In genomic region chr10:122725768-122726167, GRCh38 we compare ENCODE assay signal across 30 cellular contexts. TPM values are rescaled to one million over a fixed set of nuclear protein-coding genes. Genes with fewer than 3 reads are reported as not detected.
DNase-seq lines count a peak whose midpoint lies in the region; ATAC-seq and TF ChIP-seq lines count a peak whose summit lies in the region.
"Had no signal": no experiment of that assay in that cellular context is flagged by ENCODE, and none has a peak within 500 bp of the region (broad histone marks: within the 10 kb centered on the region; RNA-seq: fewer than 3 reads in every experiment).

No MANE protein-coding gene starts in this region.

- POLR2A ChIA-PET in HEK293 (lab: Yijun Ruan, JAX) = no interaction called here

- intact Hi-C loops in mammary epithelial cell (cut with micrococcal nuclease) = no loop called here
- intact Hi-C loops in gastrocnemius medialis (cut with DNase I; ENCODE audit: low total_unique reads) = no loop called here

- dilution Hi-C loops in mammary epithelial cell (cut with HindIII; ENCODE audit: low sequenced_read_pairs) = no loop called here

- WGBS in mammary epithelial cell (ENCODE audit: low coverage, missing lambda C conversion rate) = 65% methylated on average over 5 of the region's 5 CpGs

- H4K20me1 ChIP-seq in DND-41 (ENCODE audit: insufficient read depth, low read length) = no peaks in the 10 kb centered on the region
- H4K20me1 ChIP-seq in mammary epithelial cell (ENCODE audit: insufficient read depth, low read length) = no peaks in the 10 kb centered on the region
- H4K20me1 ChIP-seq: BLaER1 had no signal

- no TSS peak for BruUV-seq in mammary epithelial cell (replicated peaks; lab: Mats Ljungman, UMichigan)

- H3K4me1 ChIP-seq in DND-41 (ENCODE audit: insufficient read depth, low read length) (no peaks in the 10 kb centered on the region), HEK293 (ENCODE audit: control insufficient read depth, insufficient read depth, low read length) (no peaks in the 10 kb centered on the region), mammary epithelial cell (ENCODE audit: insufficient read depth, low read length) (no peaks in the 10 kb centered on the region), gastrocnemius medialis (no peaks in the 10 kb centered on the region)
- H3K4me1 ChIP-seq: tibial artery had no signal

- in situ Hi-C loops in mammary epithelial cell (cut with MboI; ENCODE audit: low sequenced_read_pairs in 2 of 2) (no loop called here), gastrocnemius medialis (cut with MboI; ENCODE audit: low sequenced_read_pairs in 4 of 4) (no loop called here)

- no peak overlapping the region for H3K4me3 ChIP-seq in DND-41 (ENCODE audit: low read depth in 1 of 2, low read length in 2 of 2)
- H3K4me3 ChIP-seq in HEK293 (ENCODE audit: low read depth, low read length) = no peak overlapping the region
- H3K4me3 ChIP-seq in mammary epithelial cell (replicated peaks in 1 of 3; ENCODE audit: insufficient read depth in 1 of 3, low read depth in 2 of 3, low read length in 3 of 3) = no peak overlapping the region
- no peak overlapping the region for H3K4me3 ChIP-seq in gastrocnemius medialis
- H3K4me3 ChIP-seq: BLaER1, body of pancreas, GM12878, pancreas, smooth muscle cell, tibial artery had no signal

- H3K36me3 ChIP-seq in DND-41 (ENCODE audit: insufficient read depth, low read length) (no peaks in the 10 kb centered on the region), HEK293 (ENCODE audit: control insufficient read depth in 2 of 2, insufficient read depth in 1 of 2, low read length in 2 of 2) (no peaks in the 10 kb centered on the region), mammary epithelial cell (ENCODE audit: insufficient read depth, low read length) (no peaks in the 10 kb centered on the region), gastrocnemius medialis (no peaks in the 10 kb centered on the region)
- H3K36me3 ChIP-seq: BLaER1, pancreas, tibial artery had no signal

- no peak overlapping the region for H3K9ac ChIP-seq in DND-41 (ENCODE audit: low read depth, low read length)
- no peak overlapping the region for H3K9ac ChIP-seq in mammary epithelial cell (ENCODE audit: insufficient read depth, low read length)
- H3K9ac ChIP-seq: BLaER1 had no signal

- H3K27ac ChIP-seq in DND-41 (ENCODE audit: low read length) = no peak overlapping the region
- H3K27ac ChIP-seq in HEK293 (ENCODE audit: extremely low read depth, low read depth, low read length) = no peak overlapping the region
- H3K27ac ChIP-seq in mammary epithelial cell (ENCODE audit: insufficient read depth, low read depth, low read length) = no peak overlapping the region
- H3K27ac ChIP-seq in gastrocnemius medialis = no peak overlapping the region
- H3K27ac ChIP-seq: BLaER1, body of pancreas, pancreas, tibial artery had no signal

- H3K4me2 ChIP-seq in DND-41 (ENCODE audit: insufficient read depth, low read length) (no peak overlapping the region), mammary epithelial cell (ENCODE audit: insufficient read depth, low read depth, low read length) (no peak overlapping the region)
- H3K4me2 ChIP-seq: BLaER1, smooth muscle cell had no signal

- TF ChIP-seq CTCF in DND-41 (IDR thresholded peaks at IDR 0.05; ENCODE audit: borderline replicate concordance, extremely low read depth, low read length, poor library complexity, severe bottlenecking) (peak; percentile 17), HEK293 (tag by site-specific recombination; IDR thresholded peaks at IDR 0.05) (0 out of 2 replicates have a peak, but pooled peaks have one; percentile 26), mammary epithelial cell (conservative IDR thresholded peaks at IDR 0.05 in 1 of 2, IDR thresholded peaks at IDR 0.05 in 1 of 2; ENCODE audit: extremely low read depth in 1 of 2, insufficient read depth in 1 of 2, low read depth in 1 of 2, low read length in 2 of 2) (peak; percentile 20 to 22), gastrocnemius medialis (IDR thresholded peaks at IDR 0.05 in 4 of 5, conservative IDR thresholded peaks at IDR 0.05 in 1 of 5) (no peak)

- H3K79me2 ChIP-seq in DND-41 (ENCODE audit: insufficient read depth, low read length) (no peaks in the 10 kb centered on the region), mammary epithelial cell (ENCODE audit: insufficient read depth, low read length) (no peaks in the 10 kb centered on the region)

- ATAC-seq in DND-41 (ENCODE audit: insufficient read depth, low read depth) (no peak), gastrocnemius medialis (no peak), HG03432 (IDR thresholded peaks at IDR 0.05; ENCODE audit: unreplicated experiment) (no peak)
- ATAC-seq: body of pancreas, GM12878, pancreas, SK-N-SH treated with all-trans-retinoic acid at 6 μM for 48 hours, T-helper 17 cell had no signal

- no peak for TF ChIP-seq POLR2A in gastrocnemius medialis (IDR thresholded peaks at IDR 0.05)

- H3K27me3 ChIP-seq in DND-41 (ENCODE audit: insufficient read depth, low read length, poor library complexity) (peaks cover 1% of the 10 kb centered on the region), mammary epithelial cell (ENCODE audit: insufficient read depth, low read length) (peaks cover 7% of the 10 kb centered on the region), gastrocnemius medialis (peaks cover 0 to 5% (median 0%) of the 10 kb centered on the region in 3 donors)
- H3K27me3 ChIP-seq: BLaER1, body of pancreas, pancreas had no signal

- H2AFZ ChIP-seq in DND-41 (ENCODE audit: low read depth, low read length) (no peak overlapping the region), mammary epithelial cell (ENCODE audit: low read depth, low read length) (no peak overlapping the region)

- no peak for DNase-seq in DND-41
- DNase-seq in mammary epithelial cell = no peak
- DNase-seq in iPS-NIHi7 (ENCODE audit: extremely low spot score) = peak; percentile 52
- DNase-seq in activated T-cell treated with anti-CD3 and anti-CD28 coated beads, Interleukin-2, amount 50 U/mL, for 1 hour = no peak
- DNase-seq in gastrocnemius medialis = no peak
- DNase-seq: activated CD4-positive, alpha-beta T cell treated with anti-CD3 and anti-CD28 coated beads, Interleukin-2, amount 50 U/mL, for 1 hour; activated naive CD4-positive, alpha-beta T cell; activated T-cell treated with anti-CD3 and anti-CD28 coated beads, Interleukin-2, amount 50 U/mL, for 48 hours; body of pancreas; GOT3; MV-4-11; NCI-H1436 treated with DMSO at 0.1 percent for 48 hours; NCI-H345; NCI-H774; nephron progenitor cell; pancreas; retina; stimulated activated CD4-positive, alpha-beta T cell treated with anti-CD3 and anti-CD28 coated beads, Interleukin-2, amount 100 ng/mL, for 24 hours; T-helper 17 cell; tibial artery had no signal

- CTCF ChIA-PET in HEK293 (lab: Yijun Ruan, JAX) (interaction anchor here (0.7 to 1.9 kb wide), 5 partner anchors 9 to 77 kb away, joined by 3 to 8 read pairs (median 3); no protein-coding TSS in a partner anchor), mammary epithelial cell (lab: Charles Lee; ENCODE audit: low non-redundant PET) (no interaction called here)

- H3K9me3 ChIP-seq in DND-41 (ENCODE audit: insufficient read depth, low read length, severe bottlenecking) = no peaks in the 10 kb centered on the region
- no peaks in the 10 kb centered on the region for H3K9me3 ChIP-seq in HEK293 (ENCODE audit: control insufficient read depth, insufficient read depth, low read depth, low read length)
- no peaks in the 10 kb centered on the region for H3K9me3 ChIP-seq in mammary epithelial cell (replicated peaks; ENCODE audit: insufficient read depth, low read length)
- H3K9me3 ChIP-seq in gastrocnemius medialis = no peaks in the 10 kb centered on the region
- H3K9me3 ChIP-seq: BLaER1, body of pancreas, pancreas, tibial artery had no signal

TF ChIP-seq in HEK293, 187 proteins besides CTCF, POLR2A, EP300 and RAD21 (continues in another document):
- no peak for TF ChIP-seq ZNF184 (tag by site-specific recombination; IDR thresholded peaks at IDR 0.05)
- TF ChIP-seq ZNF341 (tag by site-specific recombination; IDR thresholded peaks at IDR 0.05; ENCODE audit: low read depth) = no peak
- TF ChIP-seq, protein P1, sequence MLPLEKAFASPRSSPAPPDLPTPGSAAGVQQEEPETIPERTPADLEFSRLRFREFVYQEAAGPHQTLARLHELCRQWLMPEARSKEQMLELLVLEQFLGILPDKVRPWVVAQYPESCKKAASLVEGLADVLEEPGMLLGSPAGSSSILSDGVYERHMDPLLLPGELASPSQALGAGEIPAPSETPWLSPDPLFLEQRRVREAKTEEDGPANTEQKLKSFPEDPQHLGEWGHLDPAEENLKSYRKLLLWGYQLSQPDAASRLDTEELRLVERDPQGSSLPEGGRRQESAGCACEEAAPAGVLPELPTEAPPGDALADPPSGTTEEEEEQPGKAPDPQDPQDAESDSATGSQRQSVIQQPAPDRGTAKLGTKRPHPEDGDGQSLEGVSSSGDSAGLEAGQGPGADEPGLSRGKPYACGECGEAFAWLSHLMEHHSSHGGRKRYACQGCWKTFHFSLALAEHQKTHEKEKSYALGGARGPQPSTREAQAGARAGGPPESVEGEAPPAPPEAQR (tag by site-specific recombination; IDR thresholded peaks at IDR 0.05) = no peak
- no peak for TF ChIP-seq ZNF311 (tag by site-specific recombination; IDR thresholded peaks at IDR 0.05; ENCODE audit: borderline replicate concordance)
- TF ChIP-seq, protein P2, sequence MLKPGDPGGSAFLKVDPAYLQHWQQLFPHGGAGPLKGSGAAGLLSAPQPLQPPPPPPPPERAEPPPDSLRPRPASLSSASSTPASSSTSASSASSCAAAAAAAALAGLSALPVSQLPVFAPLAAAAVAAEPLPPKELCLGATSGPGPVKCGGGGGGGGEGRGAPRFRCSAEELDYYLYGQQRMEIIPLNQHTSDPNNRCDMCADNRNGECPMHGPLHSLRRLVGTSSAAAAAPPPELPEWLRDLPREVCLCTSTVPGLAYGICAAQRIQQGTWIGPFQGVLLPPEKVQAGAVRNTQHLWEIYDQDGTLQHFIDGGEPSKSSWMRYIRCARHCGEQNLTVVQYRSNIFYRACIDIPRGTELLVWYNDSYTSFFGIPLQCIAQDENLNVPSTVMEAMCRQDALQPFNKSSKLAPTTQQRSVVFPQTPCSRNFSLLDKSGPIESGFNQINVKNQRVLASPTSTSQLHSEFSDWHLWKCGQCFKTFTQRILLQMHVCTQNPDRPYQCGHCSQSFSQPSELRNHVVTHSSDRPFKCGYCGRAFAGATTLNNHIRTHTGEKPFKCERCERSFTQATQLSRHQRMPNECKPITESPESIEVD (tag by site-specific recombination; IDR thresholded peaks at IDR 0.05) = no peak

RNA-seq across cellular contexts. Expression of gene C10orf120, which starts 26.1 kb away (rescaled TPM):
- total RNA-seq in mammary epithelial cell (not detected), gastrocnemius medialis (not detected)
- not detected for polyA plus RNA-seq in mammary epithelial cell
- polyA minus RNA-seq in mammary epithelial cell = not detected
- total RNA-seq: body of pancreas, cerebellum, Daoy, GM12878, lung microvascular endothelial cell, smooth muscle cell, T-helper 17 cell had no signal
- polyA plus RNA-seq: AG04450, GM12878, smooth muscle cell had no signal

Comparison
In these comparisons a context has a peak if more than half of its experiments do, and no peak if none do; other contexts are left out.
1. CTCF ChIP-seq: peak in DND-41 (single experiment), HEK293 (single experiment) and mammary epithelial cell (2 of 2); none in gastrocnemius medialis (0 of 5).